Comparison of ENCODE assay signal across 8 cellular contexts in genomic region chr11:17276236-17277023, GRCh38. TPM values are rescaled to one million over a fixed set of nuclear protein-coding genes. Genes with fewer than 3 reads are reported as not detected.
A peak's percentile ranks its signal among the peaks of the same experiment; 100 is the strongest.
DNase-seq lines count a peak whose midpoint lies in the region; ATAC-seq and TF ChIP-seq lines count a peak whose summit lies in the region.

Gene NUCB2 (plus strand): TSS chr11:17276739. CDS start chr11:17295324, 18,585 bp downstream.

- peak within 1 kb of the TSS; percentile 70; the same call in 1 of the 2 replicates for H3K23ac ChIP-seq in IMR-90 (ENCODE audit: low read depth, low read length)

- no peaks in the 10 kb centered on the region for H4K20me1 ChIP-seq in IMR-90 (ENCODE audit: insufficient read depth, low read length)

- ATAC-seq in GM21528 (IDR thresholded peaks at IDR 0.05; ENCODE audit: low FRiP score, unreplicated experiment) (peak; percentile 98), IMR-90 (ENCODE audit: low read depth) (peak; percentile 97)

- TF ChIP-seq CTCF in IMR-90 (conservative IDR thresholded peaks at IDR 0.05; ENCODE audit: low read depth, low read length), result no peak

- peak within 1 kb of the TSS; percentile 93 to 96 for H4K8ac ChIP-seq in IMR-90 (ENCODE audit: low read depth in 2 of 2, low read length in 2 of 2)

- H2BK15ac ChIP-seq in IMR-90 (ENCODE audit: low read depth, low read length), result peak within 1 kb of the TSS; percentile 22; the same call in 1 of the 3 replicates

- no peaks in the 10 kb centered on the region for H3K9me1 ChIP-seq in IMR-90 (ENCODE audit: insufficient read depth, low read length)

- no peaks in the 10 kb centered on the region for H3K36me3 ChIP-seq in IMR-90 (ENCODE audit: control insufficient read depth, insufficient read depth, low read length)

- H3K18ac ChIP-seq in IMR-90 (ENCODE audit: low read depth, low read length), result peak within 1 kb of the TSS; percentile 38

- no peaks in the 10 kb centered on the region for H3K27me3 ChIP-seq in IMR-90 (ENCODE audit: control insufficient read depth, insufficient read depth, low read length)

- TF ChIP-seq RAD21 in IMR-90 (IDR thresholded peaks at IDR 0.05; ENCODE audit: low read length), result 0 out of 2 replicates have a peak, but pooled peaks have one; percentile 5

- in situ Hi-C loops in IMR-90 (cut with MboI; ENCODE audit: low sequenced_read_pairs), result no loop called here

- peak within 1 kb of the TSS; percentile 91 for H3K14ac ChIP-seq in IMR-90 (replicated peaks; ENCODE audit: low read depth, low read length)

- dilution Hi-C loops in IMR-90 (cut with HindIII; ENCODE audit: low sequenced_read_pairs, unreplicated experiment), result no loop called here

- intact Hi-C loops in IMR-90 (cut with micrococcal nuclease), result loop anchor here (1.0 to 5.0 kb wide), 2 partner anchors 46 to 76 kb away; partner anchors contain the start of gene NCR3LG1

- POLR2A ChIA-PET in IMR-90 (lab: Charles Lee; ENCODE audit: unreplicated experiment), result no interaction called here

- H3K79me1 ChIP-seq in IMR-90 (ENCODE audit: low read depth in 1 of 2, low read length in 2 of 2), result peaks cover 15 to 27% of the 10 kb centered on the region in 2 experiments

- H4K5ac ChIP-seq in IMR-90 (ENCODE audit: low read depth, low read length), result peak within 1 kb of the TSS; percentile 84

- peak within 1 kb of the TSS; percentile 79 for H4K91ac ChIP-seq in IMR-90 (ENCODE audit: insufficient read depth, low read depth, low read length)

- peak within 1 kb of the TSS; percentile 93 for H3K4me2 ChIP-seq in IMR-90 (ENCODE audit: low read depth, low read length)

- peak within 1 kb of the TSS; percentile 22 for H3K56ac ChIP-seq in IMR-90 (ENCODE audit: extremely low read depth, insufficient read depth, low read length)

- BruUV-seq in IMR-90 (replicated peaks; lab: Mats Ljungman, UMichigan), result no TSS peak

- peak within 1 kb of the TSS; percentile 90 for H2AK9ac ChIP-seq in IMR-90 (replicated peaks; ENCODE audit: low read depth, low read length, poor library complexity)

- peak within 1 kb of the TSS; percentile 77 for H3K27ac ChIP-seq in IMR-90 (ENCODE audit: insufficient read depth, low read length)

- peak within 1 kb of the TSS; percentile 77 for H2BK5ac ChIP-seq in IMR-90 (ENCODE audit: low read depth, low read length, poor library complexity, severe bottlenecking)

- peaks cover 2% of the 10 kb centered on the region; the same call in 1 of the 2 replicates for H3K4me1 ChIP-seq in IMR-90 (ENCODE audit: control insufficient read depth, insufficient read depth, low read length)

- H2BK120ac ChIP-seq in IMR-90 (ENCODE audit: low read depth, low read length), result peak within 1 kb of the TSS; percentile 70

- peak; percentile 72 for TF ChIP-seq POLR2A in IMR-90 (IDR thresholded peaks at IDR 0.05; ENCODE audit: low read depth, low read length)

- peak within 1 kb of the TSS; percentile 97 for H2AFZ ChIP-seq in IMR-90 (replicated peaks; ENCODE audit: low read length, poor library complexity)

- peak within 1 kb of the TSS; percentile 91 for H2AK5ac ChIP-seq in IMR-90 (ENCODE audit: low read depth, low read length)

- peak within 1 kb of the TSS; percentile 77 for H3K9ac ChIP-seq in IMR-90 (ENCODE audit: low read depth, low read length)

- peak; percentile 96 for DNase-seq in DMS 273 (lab: John Stamatoyannopoulos, UW; ENCODE audit: unreplicated experiment)
- DNase-seq in IMR-90, result peak; percentile 93
- DNase-seq in OCI-M1 (lab: John Stamatoyannopoulos, UW), result peak; percentile 96
- DNase-seq in activated T-cell treated with anti-CD3 and anti-CD28 coated beads for 24 hours (ENCODE audit: low read depth), result peak; percentile 93
- peak; percentile 95 for DNase-seq in epidermal melanocyte (ENCODE audit: insufficient read length, low spot score)
- DNase-seq in middle frontal gyrus (ENCODE audit: extremely low spot score, low spot score), result peak; percentile 95
- peak; percentile 93 to 95 for DNase-seq in stimulated activated CD8-positive, alpha-beta memory T cell treated with anti-CD3 and anti-CD28 coated beads, Interleukin-2, amount 100 ng/mL, for 48 hours (ENCODE audit: low read depth in 2 of 2)

- WGBS in IMR-90 (ENCODE audit: extremely low coverage in 2 of 2, insufficient read length in 1 of 2), 2 experiments, result 1% methylated on average over 36 of the region's 75 CpGs; no CpG with 5 or more reads in 1 of the 2 experiments

- H3K9me3 ChIP-seq in IMR-90 (ENCODE audit: control insufficient read depth, insufficient read depth, low read length), result no peaks in the 10 kb centered on the region

- CTCF ChIA-PET in IMR-90 (lab: Yijun Ruan, JAX), result interaction anchor here (1.1 kb wide), 1 partner anchor 19 kb away, joined by 3 read pairs; no protein-coding TSS in a partner anchor

- peak within 1 kb of the TSS; percentile 93 for H3K4ac ChIP-seq in IMR-90 (ENCODE audit: low read depth, low read length)

- H3K4me3 ChIP-seq in IMR-90 (ENCODE audit: insufficient read depth, low read depth, low read length), result peak within 1 kb of the TSS; percentile 79

- H2BK20ac ChIP-seq in IMR-90 (ENCODE audit: low read depth, low read length), result peak within 1 kb of the TSS; percentile 43; the same call in 1 of the 2 replicates

TF ChIP-seq in IMR-90, 13 proteins besides CTCF, POLR2A, EP300 and RAD21:
- TF ChIP-seq RCOR1 (IDR thresholded peaks at IDR 0.05; ENCODE audit: insufficient replicate concordance, low read length) (no peak), MAFK (IDR thresholded peaks at IDR 0.05; ENCODE audit: low read depth, low read length) (0 out of 2 replicates have a peak, but pooled peaks have one; percentile 7), SMC3 (IDR thresholded peaks at IDR 0.05; ENCODE audit: low read depth, low read length) (no peak), MAZ (IDR thresholded peaks at IDR 0.05; ENCODE audit: borderline replicate concordance, low read depth, low read length) (peak; percentile 81), ELK1 (IDR thresholded peaks at IDR 0.05; ENCODE audit: borderline replicate concordance, low read depth, low read length) (no peak), RFX5 (IDR thresholded peaks at IDR 0.05; ENCODE audit: low read depth, low read length) (no peak), USF2 (IDR thresholded peaks at IDR 0.05; ENCODE audit: low read depth, low read length) (no peak), BHLHE40 (IDR thresholded peaks at IDR 0.05; ENCODE audit: low read depth, low read length) (no peak), FOS (IDR thresholded peaks at IDR 0.05; ENCODE audit: low read depth, low read length) (peak; percentile 75), CEBPB (IDR thresholded peaks at IDR 0.05; ENCODE audit: low read depth, low read length) (no peak), NFE2L2 (IDR thresholded peaks at IDR 0.05; ENCODE audit: low read depth, low read length) (no peak), MXI1 (IDR thresholded peaks at IDR 0.05; ENCODE audit: borderline replicate concordance, low read depth, low read length) (0 out of 2 replicates have a peak, but pooled peaks have one; percentile 19), CHD1 (IDR thresholded peaks at IDR 0.05; ENCODE audit: low read depth, low read length) (no peak)

RNA-seq across cellular contexts. Expression of gene NUCB2, which starts in this region (rescaled TPM):
- 52.7 and 83.0 TPM in 2 replicates for total RNA-seq in IMR-90 (2012; rRNA removed)
- polyA plus RNA-seq in IMR-90 (2012; rRNA removed), result 54.9 and 55.4 TPM in 2 replicates
- polyA plus RNA-seq in IMR-90 (2012; cell fraction: cytosol; rRNA removed), result 12.9 and 14.7 TPM in 2 replicates
- polyA plus RNA-seq in IMR-90 (2012; cell fraction: nucleus; rRNA removed; ENCODE audit: low replicate concordance), result 2.4 and 14.4 TPM in 2 replicates

Comparison
In these comparisons a context has a peak if more than half of its experiments do, and no peak if none do; other contexts are left out.
1. Peak in every context shown above with its lines: DNase-seq, ATAC-seq, H3K4me3 ChIP-seq and H3K27ac ChIP-seq.